In genomic region chr2:224063308-224063648, GRCh38 we compare ENCODE assay signal across 27 cellular contexts. TPM values are rescaled to one million over a fixed set of nuclear protein-coding genes. Genes with fewer than 3 reads are reported as not detected.
DNase-seq lines count a peak whose midpoint lies in the region; ATAC-seq and TF ChIP-seq lines count a peak whose summit lies in the region.
"Had no signal": no experiment of that assay in that cellular context is flagged by ENCODE, and none has a peak within 500 bp of the region (broad histone marks: within the 10 kb centered on the region; RNA-seq: fewer than 3 reads in every experiment).

No MANE protein-coding gene starts in this region.

- H3K23ac ChIP-seq in mesendoderm (ENCODE audit: low read length), result no peak overlapping the region

- H3K56ac ChIP-seq in mesendoderm (ENCODE audit: low read length), result peak overlapping the region; percentile 44

- intact Hi-C loops in heart right ventricle (cut with DNase I), result no loop called here

- H4K8ac ChIP-seq in mesendoderm (ENCODE audit: low read depth, low read length), result no peak overlapping the region

- H3K79me2 ChIP-seq in mesendoderm (ENCODE audit: control insufficient read depth, insufficient read depth, low read length), result no peaks in the 10 kb centered on the region

- DNase-seq in mesendoderm (no peak), heart right ventricle (no peak), NCI-H345 (lab: John Stamatoyannopoulos, UW) (no peak), NCI-H2171 treated with DMSO at 0.1 percent for 48 hours (lab: John Stamatoyannopoulos, UW) (no peak), glomerular visceral epithelial cell (ENCODE audit: extremely low spot score) (no peak)
- DNase-seq: activated CD8-positive, alpha-beta T cell treated with anti-CD3 and anti-CD28 coated beads, Interleukin-2, amount 10 ng/mL, durations not matched to agents 7 days and 5 days; activated effector memory CD4-positive, alpha-beta T cell treated with Interleukin-2 at 50 U/mL for 16 hours; activated naive CD8-positive, alpha-beta T cell treated with anti-CD3 and anti-CD28 coated beads for 36 hours; activated T-cell treated with anti-CD3 and anti-CD28 coated beads for 4 hours; DMS53; GDM1; HCEC 1CT; MV-4-11; NCI-H1694 treated with DMSO at 0.1 percent for 48 hours; NCI-H526; pancreas; right cardiac atrium; stimulated activated CD4-positive, alpha-beta T cell treated with anti-CD3 and anti-CD28 coated beads, Interleukin-12 subunit alpha, Interleukin-12 subunit beta, amount 100 ng/mL, for 4 hours; stimulated activated CD4-positive, alpha-beta T cell treated with anti-CD3 and anti-CD28 coated beads, Interleukin-4, amount 100 ng/mL, for 24 hours; stimulated activated naive B cell treated with anti-CD40 and anti-IgM and Interleukin-4, amounts not matched to agents 10 μg/mL and 1 μg/mL and 100 μg/mL, for 72 hours; uterus had no signal

- ATAC-seq in GM19324 (IDR thresholded peaks at IDR 0.05; ENCODE audit: low FRiP score, unreplicated experiment) (peak; percentile 30), HG02642 (IDR thresholded peaks at IDR 0.05; ENCODE audit: poor library complexity, unreplicated experiment) (peak; percentile 47), HG03159 (IDR thresholded peaks at IDR 0.05; ENCODE audit: unreplicated experiment) (peak; percentile 49), heart right ventricle (no peak)
- ATAC-seq: activated CD8-positive, alpha-beta T cell treated with anti-CD3 and anti-CD28 coated beads, Interleukin-2, amount 10 ng/mL, durations not matched to agents 7 days and 5 days; gastroesophageal sphincter; natural killer cell treated with Interleukin-12 subunit alpha and Interleukin-12 subunit beta and Interleukin-15 and Interleukin-18, amount 100 ng/mL, for 72 hours; right cardiac atrium; stimulated activated naive B cell treated with anti-CD40 and anti-IgM and Interleukin-4, amounts not matched to agents 10 μg/mL and 1 μg/mL and 100 μg/mL, for 72 hours had no signal

- TF ChIP-seq CTCF in heart right ventricle (IDR thresholded peaks at IDR 0.05), result no peak

- H3K27ac ChIP-seq in mesendoderm (ENCODE audit: low read depth, low read length) (no peak overlapping the region), heart right ventricle (no peak overlapping the region)
- H3K27ac ChIP-seq: ascending aorta, gastroesophageal sphincter, pancreas, uterus had no signal

- no peak overlapping the region for H3K4me3 ChIP-seq in mesendoderm (ENCODE audit: low read length)
- no peak overlapping the region for H3K4me3 ChIP-seq in heart right ventricle
- H3K4me3 ChIP-seq: ascending aorta, gastroesophageal sphincter, pancreas, uterus had no signal

- H3K36me3 ChIP-seq in mesendoderm (ENCODE audit: control insufficient read depth, insufficient read depth, low read length), result no peaks in the 10 kb centered on the region
- no peaks in the 10 kb centered on the region for H3K36me3 ChIP-seq in heart right ventricle
- H3K36me3 ChIP-seq: ascending aorta, gastroesophageal sphincter, pancreas, uterus had no signal

- no peak overlapping the region for H3K18ac ChIP-seq in mesendoderm (ENCODE audit: low read length)

- H2BK120ac ChIP-seq in mesendoderm (ENCODE audit: low read depth, low read length), result no peak overlapping the region

- no peaks in the 10 kb centered on the region for H3K79me1 ChIP-seq in mesendoderm (ENCODE audit: low read length)

- no peaks in the 10 kb centered on the region for H3K9me3 ChIP-seq in heart right ventricle
- H3K9me3 ChIP-seq: ascending aorta, gastroesophageal sphincter, pancreas, uterus had no signal

- no peak overlapping the region for H2BK15ac ChIP-seq in mesendoderm (replicated peaks; ENCODE audit: low read depth)

- H3K9ac ChIP-seq in mesendoderm (ENCODE audit: low read length), result no peak overlapping the region

- WGBS in mesendoderm (ENCODE audit: extremely low coverage, insufficient coverage, low lambda C conversion rate), result no CpG with 5 or more reads among the region's 4 CpGs
- 91 to 93% methylated on average over 4 of the region's 4 CpGs for WGBS in heart right ventricle, 2 donors

- no peak overlapping the region for H4K5ac ChIP-seq in mesendoderm (ENCODE audit: low read length)

- H3K27me3 ChIP-seq in mesendoderm (ENCODE audit: insufficient read depth, low read length, poor library complexity), result no peaks in the 10 kb centered on the region
- H3K27me3 ChIP-seq in heart right ventricle, result peaks cover 0 to 2% (median 0%) of the 10 kb centered on the region in 7 donors
- H3K27me3 ChIP-seq: ascending aorta, gastroesophageal sphincter, pancreas, uterus had no signal

- H3K4ac ChIP-seq in mesendoderm (ENCODE audit: low read depth, low read length), result no peak overlapping the region

- H3K4me2 ChIP-seq in mesendoderm (ENCODE audit: low read length), result no peak overlapping the region

- H3K4me1 ChIP-seq in mesendoderm (ENCODE audit: control insufficient read depth, low read depth, low read length) (peaks cover 2% of the 10 kb centered on the region), heart right ventricle (peaks cover 0 to under 1% (median 0%) of the 10 kb centered on the region in 9 donors)
- H3K4me1 ChIP-seq: ascending aorta, gastroesophageal sphincter, pancreas, uterus had no signal

- H2BK5ac ChIP-seq in mesendoderm (ENCODE audit: low read length), result no peak overlapping the region

- H2AK5ac ChIP-seq in mesendoderm (ENCODE audit: low read length), result no peak overlapping the region

RNA-seq across cellular contexts. Expression of gene SERPINE2, which starts 24.2 kb away (rescaled TPM):
- polyA plus RNA-seq in mesendoderm (2013, experiment 1 of 2), result 995 TPM
- polyA plus RNA-seq in mesendoderm (2013, experiment 2 of 2), result 979 TPM
- 10 to 100 TPM in 9 of 10 donors, 1 to 10 TPM in 1; 5.3 to 56.6 (median 19.7) TPM for total RNA-seq in heart right ventricle
- polyA plus RNA-seq in heart right ventricle, result 10 to 100 TPM in 1 of 2 donors, 1 to 10 TPM in 1; 9.6 to 27.6 TPM

Comparison
In these comparisons a context has a peak if more than half of its experiments do, and no peak if none do; other contexts are left out.
1. ATAC-seq: peak in GM19324 (single experiment), HG02642 (single experiment) and HG03159 (single experiment); none in heart right ventricle (0 of 8).